Comparison of ENCODE assay signal across 8 cellular contexts in genomic region chr10:131885391-131886165, GRCh38. TPM values are rescaled to one million over a fixed set of nuclear protein-coding genes. Genes with fewer than 3 reads are reported as not detected.
DNase-seq lines count a peak whose midpoint lies in the region; ATAC-seq and TF ChIP-seq lines count a peak whose summit lies in the region.

No MANE protein-coding gene starts in this region.

- H3K4me3 ChIP-seq in IMR-90 (ENCODE audit: insufficient read depth, low read depth, low read length) (no peak overlapping the region), WI38 (ENCODE audit: low read depth, low read length) (no peak overlapping the region), kidney epithelial cell (ENCODE audit: low read depth, low read length) (no peak overlapping the region)

- H4K91ac ChIP-seq in IMR-90 (ENCODE audit: insufficient read depth, low read depth, low read length), result no peak overlapping the region

- BruUV-seq in IMR-90 (replicated peaks; lab: Mats Ljungman, UMichigan), result no TSS peak
- no TSS peak for BruUV-seq in MCF 10A (replicated peaks; lab: Mats Ljungman, UMichigan)

- peaks cover 6% of the 10 kb centered on the region for H3K36me3 Mint-ChIP-seq in MCF 10A (ENCODE audit: insufficient read depth, unreplicated experiment)

- no peak overlapping the region for H3K4me3 Mint-ChIP-seq in MCF 10A (ENCODE audit: unreplicated experiment)

- POLR2A ChIA-PET in IMR-90 (lab: Charles Lee; ENCODE audit: unreplicated experiment) (no interaction called here), MCF 10A (lab: Yijun Ruan, JAX) (interaction anchor here (0.6 to 1.3 kb wide), 6 partner anchors 15 to 137 kb away, joined by 3 to 4 read pairs (median 3); no protein-coding TSS in a partner anchor)

- H3K9me1 ChIP-seq in IMR-90 (ENCODE audit: insufficient read depth, low read length), result peaks cover 5% of the 10 kb centered on the region; the same call in 1 of the 2 replicates

- H3K56ac ChIP-seq in IMR-90 (ENCODE audit: extremely low read depth, insufficient read depth, low read length), result no peak overlapping the region

- peaks cover 6% of the 10 kb centered on the region for H3K4me1 Mint-ChIP-seq in MCF 10A (ENCODE audit: insufficient read depth, unreplicated experiment)

- CTCF ChIA-PET in IMR-90 (lab: Yijun Ruan, JAX), result interaction anchor here (0.6 to 2.2 kb wide), 15 partner anchors 11 to 1713 kb away, joined by 3 to 29 read pairs (median 3); no protein-coding TSS in a partner anchor
- CTCF ChIA-PET in MCF 10A (lab: Yijun Ruan, JAX), result interaction anchor here (0.5 to 2.5 kb wide), 48 partner anchors 8 to 1875 kb away, joined by 3 to 47 read pairs (median 4); no protein-coding TSS in a partner anchor

- no peak overlapping the region for H2BK120ac ChIP-seq in IMR-90 (ENCODE audit: low read depth, low read length)

- H3K18ac ChIP-seq in IMR-90 (ENCODE audit: low read depth, low read length), result no peak overlapping the region

- H3K4me1 ChIP-seq in IMR-90 (ENCODE audit: control insufficient read depth, insufficient read depth, low read length), result no peaks in the 10 kb centered on the region

- no peak overlapping the region for H2BK5ac ChIP-seq in IMR-90 (ENCODE audit: low read depth, low read length, poor library complexity, severe bottlenecking)

- H3K9ac ChIP-seq in IMR-90 (ENCODE audit: low read depth, low read length), result no peak overlapping the region

- no peak overlapping the region for H4K8ac ChIP-seq in IMR-90 (ENCODE audit: low read depth in 2 of 2, low read length in 2 of 2)

- H2BK20ac ChIP-seq in IMR-90 (ENCODE audit: low read depth, low read length), result no peak overlapping the region

- no peak overlapping the region for H3K4ac ChIP-seq in IMR-90 (ENCODE audit: low read depth, low read length)

- H2AK9ac ChIP-seq in IMR-90 (replicated peaks; ENCODE audit: low read depth, low read length, poor library complexity), result no peak overlapping the region

- no peak overlapping the region for H3K23ac ChIP-seq in IMR-90 (ENCODE audit: low read depth, low read length)

- H3K79me1 ChIP-seq in IMR-90 (ENCODE audit: low read depth in 1 of 2, low read length in 2 of 2), result no peaks in the 10 kb centered on the region

- ATAC-seq in GM21529 (IDR thresholded peaks at IDR 0.05; ENCODE audit: unreplicated experiment) (peak; percentile 99), IMR-90 (ENCODE audit: low read depth) (peak; percentile 100)

- TF ChIP-seq CTCF in IMR-90 (conservative IDR thresholded peaks at IDR 0.05; ENCODE audit: low read depth, low read length) (peak; percentile 95), WI38 (IDR thresholded peaks at IDR 0.05; ENCODE audit: low read depth, low read length) (peak; percentile 94), MCF 10A (IDR thresholded peaks at IDR 0.05; ENCODE audit: unreplicated experiment) (peak; percentile 97), kidney epithelial cell (IDR thresholded peaks at IDR 0.05; ENCODE audit: insufficient read depth, low read length, poor library complexity, severe bottlenecking) (peak; percentile 99)

- in situ Hi-C loops in IMR-90 (cut with MboI; ENCODE audit: low sequenced_read_pairs), result loop anchor here (5.0 to 10.0 kb wide), 2 partner anchors 137 to 249 kb away; no protein-coding TSS in a partner anchor

- intact Hi-C loops in IMR-90 (cut with micrococcal nuclease), result loop anchor here (1.0 kb wide), 3 partner anchors 96 to 257 kb away; partner anchors contain the start of gene BNIP3
- intact Hi-C loops in MCF 10A (cut with micrococcal nuclease), result loop anchor here (1.0 to 5.0 kb wide), 3 partner anchors 97 to 257 kb away; partner anchors contain the start of gene BNIP3

- H3K27me3 ChIP-seq in IMR-90 (ENCODE audit: control insufficient read depth, insufficient read depth, low read length) (peaks cover 9% of the 10 kb centered on the region; the same call in 1 of the 2 replicates), kidney epithelial cell (ENCODE audit: control insufficient read depth, insufficient read depth, low read length) (peaks cover 2% of the 10 kb centered on the region)

- DNase-seq in D341Med (ENCODE audit: low spot score), result peak; percentile 86
- peak; percentile 39 for DNase-seq in IMR-90
- peak; percentile 80 for DNase-seq in MCF 10A (ENCODE audit: unreplicated experiment)
- DNase-seq in kidney epithelial cell (ENCODE audit: low read depth), result no peak
- peak; percentile 87 for DNase-seq in stimulated activated CD4-positive, alpha-beta T cell treated with anti-CD3 and anti-CD28 coated beads, Interleukin-4, amount 100 ng/mL, for 1 hour
- DNase-seq in NCI-H2171 treated with DMSO at 0.1 percent for 48 hours (lab: John Stamatoyannopoulos, UW), result no peak

- no peak overlapping the region for H2BK15ac ChIP-seq in IMR-90 (ENCODE audit: low read depth, low read length)

- TF ChIP-seq POLR2A in IMR-90 (IDR thresholded peaks at IDR 0.05; ENCODE audit: low read depth, low read length), result no peak

- no peaks in the 10 kb centered on the region for H3K9me3 ChIP-seq in IMR-90 (ENCODE audit: control insufficient read depth, insufficient read depth, low read length)

- 32% methylated on average over 3 of the region's 25 CpGs; no CpG with 5 or more reads in 1 of the 2 experiments for WGBS in IMR-90 (ENCODE audit: extremely low coverage in 2 of 2, insufficient read length in 1 of 2), 2 experiments

- H2AK5ac ChIP-seq in IMR-90 (ENCODE audit: low read depth, low read length), result no peak overlapping the region

- peak; percentile 94 for TF ChIP-seq RAD21 in IMR-90 (IDR thresholded peaks at IDR 0.05; ENCODE audit: low read length)

- dilution Hi-C loops in IMR-90 (cut with HindIII; ENCODE audit: low sequenced_read_pairs, unreplicated experiment), result no loop called here

- no peak overlapping the region for H3K27ac ChIP-seq in IMR-90 (ENCODE audit: insufficient read depth, low read length)

- no peak overlapping the region for H4K5ac ChIP-seq in IMR-90 (ENCODE audit: low read depth, low read length)

- no peak overlapping the region for H3K14ac ChIP-seq in IMR-90 (replicated peaks; ENCODE audit: low read depth, low read length)

- no peaks in the 10 kb centered on the region for H3K9me3 Mint-ChIP-seq in MCF 10A (ENCODE audit: unreplicated experiment)

- H2AFZ ChIP-seq in IMR-90 (replicated peaks; ENCODE audit: low read length, poor library complexity), result peak overlapping the region; percentile 74

- H3K27me3 Mint-ChIP-seq in MCF 10A (ENCODE audit: insufficient read depth, unreplicated experiment), result no peaks in the 10 kb centered on the region

- no peaks in the 10 kb centered on the region for H3K36me3 ChIP-seq in IMR-90 (ENCODE audit: control insufficient read depth, insufficient read depth, low read length)
- no peaks in the 10 kb centered on the region for H3K36me3 ChIP-seq in kidney epithelial cell (ENCODE audit: control insufficient read depth, insufficient read depth, low read length)

- no peak overlapping the region for H3K4me2 ChIP-seq in IMR-90 (ENCODE audit: low read depth, low read length)

- no peak overlapping the region for H3K27ac Mint-ChIP-seq in MCF 10A (ENCODE audit: low read depth, unreplicated experiment)

- H4K20me1 ChIP-seq in IMR-90 (ENCODE audit: insufficient read depth, low read length), result no peaks in the 10 kb centered on the region

TF ChIP-seq in IMR-90, 13 proteins besides CTCF, POLR2A, EP300 and RAD21:
- no peak for TF ChIP-seq CHD1 (IDR thresholded peaks at IDR 0.05; ENCODE audit: low read depth, low read length)
- no peak for TF ChIP-seq RCOR1 (IDR thresholded peaks at IDR 0.05; ENCODE audit: insufficient replicate concordance, low read length)
- no peak for TF ChIP-seq NFE2L2 (IDR thresholded peaks at IDR 0.05; ENCODE audit: low read depth, low read length)
- TF ChIP-seq MXI1 (IDR thresholded peaks at IDR 0.05; ENCODE audit: borderline replicate concordance, low read depth, low read length), result no peak
- TF ChIP-seq SMC3 (IDR thresholded peaks at IDR 0.05; ENCODE audit: low read depth, low read length), result peak; percentile 91
- peak; percentile 59; the same call in 1 of the 2 replicates for TF ChIP-seq MAZ (IDR thresholded peaks at IDR 0.05; ENCODE audit: borderline replicate concordance, low read depth, low read length)
- no peak for TF ChIP-seq MAFK (IDR thresholded peaks at IDR 0.05; ENCODE audit: low read depth, low read length)
- TF ChIP-seq FOS (IDR thresholded peaks at IDR 0.05; ENCODE audit: low read depth, low read length), result no peak
TF ChIP-seq in IMR-90: peak in this region for 2.

RNA-seq across cellular contexts. Expression of gene PPP2R2D, which starts 15.2 kb away (rescaled TPM):
- total RNA-seq in IMR-90 (2012; rRNA removed) (21.1 and 23.8 TPM in 2 replicates), MCF 10A (2022) (34.9 and 35.5 TPM in 2 replicates), kidney epithelial cell (37.4 and 38.5 TPM in 2 replicates)
- 22.8 and 23.3 TPM in 2 replicates for polyA plus RNA-seq in IMR-90 (2012; rRNA removed)
- 16.2 and 18.1 TPM in 2 replicates for polyA plus RNA-seq in IMR-90 (2012; cell fraction: cytosol; rRNA removed)
- polyA plus RNA-seq in IMR-90 (2012; cell fraction: nucleus; rRNA removed; ENCODE audit: low replicate concordance), result 34.7 and 54.8 TPM in 2 replicates

Comparison
In these comparisons a context has a peak if more than half of its experiments do, and no peak if none do; other contexts are left out.
1. DNase-seq: peak in D341Med (single experiment), IMR-90 (single experiment), MCF 10A (single experiment) and stimulated activated CD4-positive, alpha-beta T cell treated with anti-CD3 and anti-CD28 coated beads, Interleukin-4, amount 100 ng/mL, for 1 hour (single experiment); none in kidney epithelial cell (single experiment) and NCI-H2171 treated with DMSO at 0.1 percent for 48 hours (single experiment).
2. Peak in every context shown above with its lines, with median percentiles within 50 percentile points of each other: CTCF ChIP-seq.